ENCODE assay signal across 9 cellular contexts in the genomic region with DNA sequence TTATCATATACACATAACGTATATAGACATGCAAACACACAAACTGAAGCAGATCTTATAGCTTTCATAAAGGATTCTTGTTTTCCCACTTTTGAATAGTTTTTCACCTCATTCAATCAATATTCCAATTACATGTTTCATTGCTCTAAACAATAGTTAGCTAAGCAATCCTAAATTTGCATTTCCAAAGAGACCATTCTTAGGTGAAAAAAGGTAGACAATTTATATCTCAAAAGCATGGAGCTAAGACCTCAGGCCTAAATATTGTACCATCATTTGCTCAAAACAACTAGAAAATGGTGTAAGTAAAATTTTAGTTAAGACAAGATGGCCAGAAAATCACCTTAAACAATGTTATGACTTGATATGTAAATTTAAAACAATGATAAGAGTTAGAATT.
"Had no signal": no experiment of that assay in that cellular context is flagged by ENCODE, and none has a peak within 500 bp of the region (broad histone marks: within the 10 kb centered on the region; RNA-seq: fewer than 3 reads in every experiment).

No MANE protein-coding gene starts in this region.

- H3K4me1 Mint-ChIP-seq: IgD-negative memory B cell had no signal

- H3K27ac Mint-ChIP-seq: IgD-negative memory B cell had no signal

- H3K27ac ChIP-seq: HL-60, KMS-11 had no signal

- H3K36me3 Mint-ChIP-seq: IgD-negative memory B cell had no signal

- H3K4me3 ChIP-seq: K562 had no signal

- ATAC-seq: HepG2, K562 had no signal

- FAIRE-seq: HepG2, HTR-8/SVneo, K562 had no signal

- DNase-seq: IMR-90, KBM-7, KG1 had no signal

- H3K27me3 Mint-ChIP-seq: IgD-negative memory B cell had no signal

- H3K9ac ChIP-seq: KMS-11 had no signal

- H3K4me3 Mint-ChIP-seq: IgD-negative memory B cell had no signal

- H3K4me2 ChIP-seq: KMS-11 had no signal
